ENCODE assay signal across 8 cellular contexts in genomic region chr2:65228249-65228750, GRCh38.
DNase-seq lines count a peak whose midpoint lies in the region; ATAC-seq and TF ChIP-seq lines count a peak whose summit lies in the region.

No MANE protein-coding gene starts in this region.

- no peak overlapping the region for H2AFZ ChIP-seq in OCI-LY1 (ENCODE audit: low read length)

- H3K79me2 ChIP-seq in OCI-LY1 (ENCODE audit: insufficient read depth, low read length) = peaks cover 64% of the 10 kb centered on the region

- ATAC-seq in GM18519 (IDR thresholded peaks at IDR 0.05; ENCODE audit: low FRiP score, unreplicated experiment) = peak; percentile 8
- peak; percentile 42 for ATAC-seq in HG03066 (IDR thresholded peaks at IDR 0.05; ENCODE audit: low read depth, unreplicated experiment)

- H3K9ac ChIP-seq in BLaER1 = peak overlapping the region; percentile 98
- peak overlapping the region; percentile 94 for H3K9ac ChIP-seq in OCI-LY1 (ENCODE audit: low read length)

- no peak for TF ChIP-seq CTCF in OCI-LY1 (IDR thresholded peaks at IDR 0.05; ENCODE audit: low read length)

- H3K4me1 ChIP-seq in BLaER1 = peaks cover 49% of the 10 kb centered on the region
- peaks cover 50% of the 10 kb centered on the region for H3K4me1 ChIP-seq in OCI-LY1 (ENCODE audit: insufficient read depth, low read length, severe bottlenecking)

- H3K9me3 ChIP-seq in BLaER1 (no peaks in the 10 kb centered on the region), OCI-LY1 (ENCODE audit: low read length) (no peaks in the 10 kb centered on the region)

- H3K4me2 ChIP-seq in BLaER1 (peak overlapping the region; percentile 96), OCI-LY1 (ENCODE audit: low read length) (peak overlapping the region; percentile 89)

- DNase-seq in NCI-H1417 (lab: John Stamatoyannopoulos, UW) = no peak

- H4K20me1 ChIP-seq in BLaER1 (peaks cover 51% of the 10 kb centered on the region), OCI-LY1 (ENCODE audit: insufficient read depth, low read length) (no peaks in the 10 kb centered on the region)

- H3F3A ChIP-seq in OCI-LY1 (ENCODE audit: insufficient read depth, low read length) = no peaks in the 10 kb centered on the region

- H3K36me3 ChIP-seq in BLaER1 (peaks cover 26% of the 10 kb centered on the region), OCI-LY1 (ENCODE audit: insufficient read depth, low read length) (peaks cover 20% of the 10 kb centered on the region; the same call in 1 of the 2 replicates)

- peak overlapping the region; percentile 98 for H3K27ac ChIP-seq in BLaER1
- H3K27ac ChIP-seq in OCI-LY1 (ENCODE audit: low read depth, low read length, poor library complexity, severe bottlenecking) = peak overlapping the region; percentile 90
- peak overlapping the region; percentile 77 for H3K27ac ChIP-seq in angular gyrus (ENCODE audit: low read depth, low read length)
- H3K27ac ChIP-seq in skin epidermis = peak overlapping the region; percentile 94 to 100 (median 99)

- H3K27me3 ChIP-seq in BLaER1 (no peaks in the 10 kb centered on the region), OCI-LY1 (ENCODE audit: insufficient read depth, low read length) (no peaks in the 10 kb centered on the region)

- peak overlapping the region; percentile 97 for H3K4me3 ChIP-seq in BLaER1
- H3K4me3 ChIP-seq in OCI-LY1 (ENCODE audit: low read depth, low read length, poor library complexity, severe bottlenecking) = peak overlapping the region; percentile 99
- peak overlapping the region; percentile 75 for H3K4me3 ChIP-seq in iPS-11a (ENCODE audit: low read depth, low read length)
- H3K4me3 ChIP-seq in skin epidermis = peak overlapping the region; percentile 86 to 100 (median 92)

- no peaks in the 10 kb centered on the region for H3K9me2 ChIP-seq in OCI-LY1 (ENCODE audit: low read depth, low read length)
